Comparison of ENCODE assay signal across 8 cellular contexts in the genomic region with DNA sequence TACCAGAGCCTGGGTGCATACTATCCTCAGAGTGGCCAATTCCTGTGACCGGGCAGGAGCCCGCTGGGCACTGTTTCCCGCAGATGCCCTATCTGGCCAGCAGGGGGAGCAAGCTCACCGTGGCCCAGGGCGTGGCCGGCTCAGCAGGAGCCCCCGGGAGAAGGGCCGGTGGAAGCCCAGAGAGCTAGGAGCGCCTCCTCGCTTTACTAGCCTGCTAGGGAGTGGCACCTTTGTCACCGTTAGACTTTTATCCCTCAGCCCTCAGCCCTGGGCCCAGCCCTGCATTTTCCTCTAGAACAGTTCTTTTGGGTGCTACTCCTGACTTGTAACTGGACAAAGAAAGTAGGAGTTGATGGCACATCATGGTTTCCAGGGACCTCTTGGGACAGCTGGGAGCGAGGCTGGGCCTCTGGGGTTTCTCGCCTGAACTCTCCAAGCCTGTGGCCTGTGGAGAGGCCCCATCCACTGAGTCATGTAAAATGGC.
A peak's percentile ranks its signal among the peaks of the same experiment; 100 is the strongest.
DNase-seq lines count a peak whose midpoint lies in the region; ATAC-seq and TF ChIP-seq lines count a peak whose summit lies in the region.

No MANE protein-coding gene starts in this region.

- peak; percentile 97 for TF ChIP-seq CTCF in astrocyte of the spinal cord (IDR thresholded peaks at IDR 0.05; ENCODE audit: low read depth, low read length)

- in situ Hi-C loops in astrocyte of the spinal cord (cut with HindIII; ENCODE audit: low sequenced_read_pairs): no loop called here

- DNase-seq in NCI-H524 (lab: John Stamatoyannopoulos, UW) (peak; percentile 39 to 62), NCI-H524 treated with DMSO at 0.1 percent for 48 hours (lab: John Stamatoyannopoulos, UW) (no peak), NCI-H1930 (lab: John Stamatoyannopoulos, UW) (peak; percentile 9 to 40), UCSD-AML1 (lab: John Stamatoyannopoulos, UW; ENCODE audit: unreplicated experiment) (peak; percentile 71), astrocyte of the spinal cord (ENCODE audit: low read depth, low spot score) (peak; percentile 56), iPS-NIHi11 (ENCODE audit: low spot score) (peak; percentile 89)
- DNase-seq in stimulated activated CD4-positive, alpha-beta T cell treated with anti-CD3 and anti-CD28 coated beads, Interleukin-15, amount 100 ng/mL, for 48 hours (ENCODE audit: low read depth in 2 of 2): peak; percentile 36 to 63

- peak; percentile 80 for ATAC-seq in HG02763 (IDR thresholded peaks at IDR 0.05; ENCODE audit: unreplicated experiment)

- no peak overlapping the region for H3K4me3 ChIP-seq in astrocyte of the spinal cord (ENCODE audit: low read depth, low read length)
